In the genomic region with DNA sequence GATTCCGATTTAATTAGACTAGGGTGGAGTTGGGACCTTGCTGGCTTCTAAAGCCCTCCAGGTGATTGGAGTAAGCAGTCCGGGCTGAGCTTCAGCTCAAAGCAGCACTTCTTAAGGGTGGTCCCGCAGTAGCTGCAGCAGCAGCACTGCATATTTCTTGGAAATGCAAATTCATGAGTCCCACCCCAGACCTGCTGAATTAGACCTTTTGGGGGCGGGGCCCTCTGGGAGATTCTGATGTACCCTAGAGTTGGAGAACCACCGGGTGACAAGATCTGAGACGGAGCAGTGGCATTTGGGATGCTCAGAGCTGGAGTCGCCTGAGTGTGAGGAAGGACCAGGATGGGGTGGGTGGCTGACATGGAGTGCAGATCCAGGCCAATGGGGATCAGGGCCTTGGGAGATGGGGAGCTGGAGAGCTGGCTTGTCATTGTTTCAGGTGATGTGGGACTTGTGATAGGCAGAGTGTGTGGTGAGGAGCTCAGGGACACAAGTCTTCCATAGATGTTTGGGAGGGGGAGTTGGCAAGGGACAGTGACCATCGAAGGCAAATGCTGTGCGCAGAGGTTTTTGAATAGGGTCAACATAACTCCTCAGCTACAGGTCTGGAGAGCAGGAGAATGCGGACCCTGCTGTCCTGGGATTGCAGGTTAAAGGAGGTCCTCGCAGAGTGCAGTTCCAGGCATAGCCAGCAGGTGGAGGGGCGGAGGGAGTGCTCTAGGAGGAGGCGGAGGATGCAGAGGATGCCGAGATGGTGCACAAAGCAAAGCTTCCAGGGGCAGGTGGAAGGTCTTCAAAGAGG, we compare ENCODE assay signal across 8 cellular contexts.
DNase-seq lines count a peak whose midpoint lies in the region; ATAC-seq and TF ChIP-seq lines count a peak whose summit lies in the region.

No MANE protein-coding gene starts in this region.

- H3K4me3 ChIP-seq in GM23338 (no peak overlapping the region), coronary artery (no peak overlapping the region), lower lobe of right lung (no peak overlapping the region)

- H3K36me3 Mint-ChIP-seq in GM23338 (ENCODE audit: low read depth) (no peaks in the 10 kb centered on the region; the same call in 2 of the 3 replicates), activated B cell treated with CpG ODN at 0.5 μM for 24 hours (ENCODE audit: low read depth) (no peaks in the 10 kb centered on the region)

- peaks cover 6% of the 10 kb centered on the region; the same call in 1 of the 2 replicates for H3K9me2 ChIP-seq in GM23338 (ENCODE audit: insufficient read depth)

- CTCF ChIA-PET in activated B cell treated with CpG ODN at 0.5 μM for 24 hours (lab: Charles Lee), result interaction anchor here (0.8 to 3.9 kb wide), 7 partner anchors 11 to 509 kb away, joined by 3 to 28 read pairs (median 4); no protein-coding TSS in a partner anchor

- peak overlapping the region; percentile 52; the same call in 1 of the 2 replicates for H2AFZ ChIP-seq in GM23338

- DNase-seq in G401 (ENCODE audit: low spot score) (peak; percentile 39), GM23338 (ENCODE audit: low spot score) (peak; percentile 94), NAMALWA (ENCODE audit: low spot score) (peak; percentile 73), activated B cell treated with CpG ODN at 0.5 μM for 24 hours (peak; percentile 64), coronary artery (ENCODE audit: low spot score) (no peak), lower lobe of right lung (peak; percentile 54), foreskin melanocyte (no peak)
- DNase-seq in stimulated activated CD8-positive, alpha-beta memory T cell treated with anti-CD3 and anti-CD28 coated beads, Interleukin-4, amount 100 ng/mL, for 24 hours (ENCODE audit: low read depth), result peak; percentile 37

- ATAC-seq in GM23338, result peak; percentile 95
- peak; percentile 83 for ATAC-seq in activated B cell treated with CpG ODN at 0.5 μM for 24 hours (ENCODE audit: low read depth)
- ATAC-seq in lower lobe of right lung, result peak; percentile 82

- H3K27me3 Mint-ChIP-seq in GM23338 (ENCODE audit: insufficient read depth, low read depth, poor library complexity), result peaks cover 8% of the 10 kb centered on the region
- H3K27me3 Mint-ChIP-seq in activated B cell treated with CpG ODN at 0.5 μM for 24 hours, result peaks cover 20% of the 10 kb centered on the region

- H3K27me3 ChIP-seq in GM23338 (ENCODE audit: insufficient read depth) (no peaks in the 10 kb centered on the region), lower lobe of right lung (ENCODE audit: low read depth) (no peaks in the 10 kb centered on the region)

- no peak overlapping the region for H3K4me3 Mint-ChIP-seq in GM23338
- no peak overlapping the region for H3K4me3 Mint-ChIP-seq in activated B cell treated with CpG ODN at 0.5 μM for 24 hours

- no peaks in the 10 kb centered on the region for H3F3A ChIP-seq in GM23338 (replicated peaks; ENCODE audit: low read depth)

- intact Hi-C loops in activated B cell treated with CpG ODN at 0.5 μM for 24 hours (cut with micrococcal nuclease), result loop anchor here (1.0 kb wide), 2 partner anchors 129 to 510 kb away; no protein-coding TSS in a partner anchor
- intact Hi-C loops in lower lobe of right lung (cut with DNase I), result no loop called here

- H3K27ac ChIP-seq in GM23338 (ENCODE audit: low read depth), result no peak overlapping the region
- no peak overlapping the region for H3K27ac ChIP-seq in coronary artery
- H3K27ac ChIP-seq in lower lobe of right lung, result no peak overlapping the region

- H3K4me1 Mint-ChIP-seq in GM23338, result no peaks in the 10 kb centered on the region; the same call in none of the 3 replicates
- H3K4me1 Mint-ChIP-seq in activated B cell treated with CpG ODN at 0.5 μM for 24 hours, result peaks cover 2% of the 10 kb centered on the region

- H3K9me3 Mint-ChIP-seq in GM23338, result no peaks in the 10 kb centered on the region; the same call in 1 of the 3 replicates
- no peaks in the 10 kb centered on the region for H3K9me3 Mint-ChIP-seq in activated B cell treated with CpG ODN at 0.5 μM for 24 hours

- no peaks in the 10 kb centered on the region for H3K79me2 ChIP-seq in GM23338 (replicated peaks; ENCODE audit: insufficient read depth)

- in situ Hi-C loops in G401 (cut with HindIII; ENCODE audit: low sequenced_read_pairs), result no loop called here

- H3K27ac Mint-ChIP-seq in GM23338 (no peak overlapping the region), activated B cell treated with CpG ODN at 0.5 μM for 24 hours (no peak overlapping the region)

- no peaks in the 10 kb centered on the region for H3K9me3 ChIP-seq in lower lobe of right lung

- POLR2A ChIA-PET in activated B cell treated with CpG ODN at 0.5 μM for 24 hours (lab: Charles Lee), result interaction anchor here (0.9 kb wide), 1 partner anchor 135 kb away, joined by 3 read pairs; no protein-coding TSS in a partner anchor

- no peaks in the 10 kb centered on the region for H4K20me1 ChIP-seq in GM23338 (replicated peaks; ENCODE audit: insufficient read depth)

- H3K36me3 ChIP-seq in GM23338 (ENCODE audit: insufficient read depth) (no peaks in the 10 kb centered on the region), lower lobe of right lung (no peaks in the 10 kb centered on the region)

- H3K4me2 ChIP-seq in GM23338, result no peak overlapping the region

- TF ChIP-seq CTCF in GM23338 (conservative IDR thresholded peaks at IDR 0.05; ENCODE audit: low read depth in 2 of 2), result peak; percentile 75 to 88
- TF ChIP-seq CTCF in activated B cell treated with CpG ODN at 0.5 μM for 24 hours (IDR thresholded peaks at IDR 0.05), result no peak
- TF ChIP-seq CTCF in coronary artery (IDR thresholded peaks at IDR 0.05), result peak; percentile 55
- peak; percentile 78 for TF ChIP-seq CTCF in lower lobe of right lung (IDR thresholded peaks at IDR 0.05)

- H3K4me1 ChIP-seq in GM23338 (ENCODE audit: insufficient read depth) (no peaks in the 10 kb centered on the region), lower lobe of right lung (no peaks in the 10 kb centered on the region)

TF ChIP-seq in GM23338, 12 proteins besides CTCF, POLR2A, EP300 and RAD21:
- no peak for TF ChIP-seq STAT1 (IDR thresholded peaks at IDR 0.05; ENCODE audit: unreplicated experiment)
- TF ChIP-seq, protein P1, sequence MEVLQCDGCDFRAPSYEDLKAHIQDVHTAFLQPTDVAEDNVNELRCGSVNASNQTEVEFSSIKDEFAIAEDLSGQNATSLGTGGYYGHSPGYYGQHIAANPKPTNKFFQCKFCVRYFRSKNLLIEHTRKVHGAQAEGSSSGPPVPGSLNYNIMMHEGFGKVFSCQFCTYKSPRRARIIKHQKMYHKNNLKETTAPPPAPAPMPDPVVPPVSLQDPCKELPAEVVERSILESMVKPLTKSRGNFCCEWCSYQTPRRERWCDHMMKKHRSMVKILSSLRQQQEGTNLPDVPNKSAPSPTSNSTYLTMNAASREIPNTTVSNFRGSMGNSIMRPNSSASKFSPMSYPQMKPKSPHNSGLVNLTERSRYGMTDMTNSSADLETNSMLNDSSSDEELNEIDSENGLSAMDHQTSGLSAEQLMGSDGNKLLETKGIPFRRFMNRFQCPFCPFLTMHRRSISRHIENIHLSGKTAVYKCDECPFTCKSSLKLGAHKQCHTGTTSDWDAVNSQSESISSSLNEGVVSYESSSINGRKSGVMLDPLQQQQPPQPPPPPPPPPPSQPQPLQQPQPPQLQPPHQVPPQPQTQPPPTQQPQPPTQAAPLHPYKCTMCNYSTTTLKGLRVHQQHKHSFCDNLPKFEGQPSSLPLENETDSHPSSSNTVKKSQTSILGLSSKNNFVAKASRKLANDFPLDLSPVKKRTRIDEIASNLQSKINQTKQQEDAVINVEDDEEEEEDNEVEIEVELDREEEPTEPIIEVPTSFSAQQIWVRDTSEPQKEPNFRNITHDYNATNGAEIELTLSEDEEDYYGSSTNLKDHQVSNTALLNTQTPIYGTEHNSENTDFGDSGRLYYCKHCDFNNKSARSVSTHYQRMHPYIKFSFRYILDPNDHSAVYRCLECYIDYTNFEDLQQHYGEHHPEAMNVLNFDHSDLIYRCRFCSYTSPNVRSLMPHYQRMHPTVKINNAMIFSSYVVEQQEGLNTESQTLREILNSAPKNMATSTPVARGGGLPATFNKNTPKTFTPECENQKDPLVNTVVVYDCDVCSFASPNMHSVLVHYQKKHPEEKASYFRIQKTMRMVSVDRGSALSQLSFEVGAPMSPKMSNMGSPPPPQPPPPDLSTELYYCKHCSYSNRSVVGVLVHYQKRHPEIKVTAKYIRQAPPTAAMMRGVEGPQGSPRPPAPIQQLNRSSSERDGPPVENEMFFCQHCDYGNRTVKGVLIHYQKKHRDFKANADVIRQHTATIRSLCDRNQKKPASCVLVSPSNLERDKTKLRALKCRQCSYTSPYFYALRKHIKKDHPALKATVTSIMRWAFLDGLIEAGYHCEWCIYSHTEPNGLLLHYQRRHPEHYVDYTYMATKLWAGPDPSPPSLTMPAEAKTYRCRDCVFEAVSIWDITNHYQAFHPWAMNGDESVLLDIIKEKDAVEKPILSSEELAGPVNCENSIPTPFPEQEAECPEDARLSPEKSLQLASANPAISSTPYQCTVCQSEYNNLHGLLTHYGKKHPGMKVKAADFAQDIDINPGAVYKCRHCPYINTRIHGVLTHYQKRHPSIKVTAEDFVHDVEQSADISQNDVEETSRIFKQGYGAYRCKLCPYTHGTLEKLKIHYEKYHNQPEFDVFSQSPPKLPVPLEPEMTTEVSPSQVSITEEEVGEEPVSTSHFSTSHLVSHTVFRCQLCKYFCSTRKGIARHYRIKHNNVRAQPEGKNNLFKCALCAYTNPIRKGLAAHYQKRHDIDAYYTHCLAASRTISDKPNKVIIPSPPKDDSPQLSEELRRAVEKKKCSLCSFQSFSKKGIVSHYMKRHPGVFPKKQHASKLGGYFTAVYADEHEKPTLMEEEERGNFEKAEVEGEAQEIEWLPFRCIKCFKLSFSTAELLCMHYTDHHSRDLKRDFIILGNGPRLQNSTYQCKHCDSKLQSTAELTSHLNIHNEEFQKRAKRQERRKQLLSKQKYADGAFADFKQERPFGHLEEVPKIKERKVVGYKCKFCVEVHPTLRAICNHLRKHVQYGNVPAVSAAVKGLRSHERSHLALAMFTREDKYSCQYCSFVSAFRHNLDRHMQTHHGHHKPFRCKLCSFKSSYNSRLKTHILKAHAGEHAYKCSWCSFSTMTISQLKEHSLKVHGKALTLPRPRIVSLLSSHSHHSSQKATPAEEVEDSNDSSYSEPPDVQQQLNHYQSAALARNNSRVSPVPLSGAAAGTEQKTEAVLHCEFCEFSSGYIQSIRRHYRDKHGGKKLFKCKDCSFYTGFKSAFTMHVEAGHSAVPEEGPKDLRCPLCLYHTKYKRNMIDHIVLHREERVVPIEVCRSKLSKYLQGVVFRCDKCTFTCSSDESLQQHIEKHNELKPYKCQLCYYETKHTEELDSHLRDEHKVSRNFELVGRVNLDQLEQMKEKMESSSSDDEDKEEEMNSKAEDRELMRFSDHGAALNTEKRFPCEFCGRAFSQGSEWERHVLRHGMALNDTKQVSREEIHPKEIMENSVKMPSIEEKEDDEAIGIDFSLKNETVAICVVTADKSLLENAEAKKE (CRISPR knock-in tag; IDR thresholded peaks at IDR 0.05), result peak; percentile 25; the same call in 1 of the 2 replicates

Comparison
In these comparisons a context has a peak if more than half of its experiments do, and no peak if none do; other contexts are left out.
1. DNase-seq: peak in G401 (single experiment), GM23338 (single experiment), NAMALWA (single experiment), activated B cell treated with CpG ODN at 0.5 μM for 24 hours (single experiment), lower lobe of right lung (single experiment) and stimulated activated CD8-positive, alpha-beta memory T cell treated with anti-CD3 and anti-CD28 coated beads, Interleukin-4, amount 100 ng/mL, for 24 hours (single experiment); none in coronary artery (single experiment) and foreskin melanocyte (single experiment).
2. Peak in every context shown above with its lines, with median percentiles within 50 percentile points of each other: ATAC-seq.